8 cellular contexts compared by ENCODE assay signal in the genomic region with DNA sequence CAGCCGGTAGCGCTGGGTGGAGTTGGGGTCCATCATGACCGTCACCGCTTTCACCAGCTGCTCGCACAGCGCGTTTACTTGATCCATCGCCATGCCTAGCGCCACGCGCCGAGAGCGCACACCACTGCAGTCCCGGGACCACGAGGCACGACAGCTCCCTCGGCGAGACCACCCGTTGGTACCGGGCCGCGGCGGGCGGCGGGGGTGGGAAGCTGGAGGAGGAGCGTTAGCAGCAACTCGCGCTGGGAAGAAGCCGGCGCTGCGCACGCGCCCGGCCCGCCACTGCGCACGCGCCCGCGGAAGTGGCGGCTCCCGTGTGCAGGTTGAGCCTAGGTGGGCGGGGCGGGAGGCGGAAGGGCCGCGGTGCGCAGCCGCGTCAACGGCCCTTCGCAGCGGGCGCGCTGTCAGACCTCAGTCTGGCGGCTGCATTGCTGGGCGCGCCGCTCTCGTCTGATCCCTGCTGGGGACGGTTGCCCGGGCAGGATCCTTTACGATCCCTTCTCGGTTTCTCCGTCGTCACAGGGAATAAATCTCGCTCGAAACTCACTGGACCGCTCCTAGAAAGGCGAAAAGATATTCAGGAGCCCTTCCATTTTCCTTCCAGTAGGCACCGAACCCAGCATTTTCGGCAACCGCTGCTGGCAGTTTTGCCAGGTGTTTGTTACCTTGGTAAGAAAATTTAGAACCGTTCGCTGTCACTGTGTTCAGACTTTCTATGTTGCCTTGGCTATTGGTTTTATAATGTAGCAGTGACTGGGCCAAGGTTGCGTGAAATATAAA. TPM values are rescaled to one million over a fixed set of nuclear protein-coding genes. Genes with fewer than 3 reads are reported as not detected.
DNase-seq lines count a peak whose midpoint lies in the region; ATAC-seq lines count a peak whose summit lies in the region.

A gene (plus strand): TSS at position 414 of the 780 bp plus-strand sequence. CDS start 6,135 bp downstream, outside the sequence.
A gene (minus strand): TSS at position 267 of the 780 bp plus-strand sequence. CDS start 174 bp downstream, at position 93.

- DNase-seq in C1 segment of cervical spinal cord (lab: John Stamatoyannopoulos, UW), result peak; percentile 44 to 92 (median 78)
- DNase-seq in NCI-H748 (lab: John Stamatoyannopoulos, UW; ENCODE audit: unreplicated experiment), result peak; percentile 96
- DNase-seq in activated CD4-positive, alpha-beta T cell treated with anti-CD3 and anti-CD28 coated beads, Interleukin-2, amount 50 U/mL, for 1 hour, result peak; percentile 89
- DNase-seq in dedifferentiated amniotic fluid mesenchymal stem cell (ENCODE audit: extremely low spot score), result peak; percentile 86
- DNase-seq in left lobe of liver (ENCODE audit: low spot score), result peak; percentile 95
- peak; percentile 93 for DNase-seq in stimulated activated CD4-positive, alpha-beta T cell treated with anti-CD3 and anti-CD28 coated beads, Interleukin-2, amount 100 ng/mL, for 24 hours

- ATAC-seq in GM19372 (IDR thresholded peaks at IDR 0.05; ENCODE audit: low read depth, unreplicated experiment) (peak; percentile 93), HG03521 (IDR thresholded peaks at IDR 0.05; ENCODE audit: unreplicated experiment) (peak; percentile 81), left lobe of liver (peak; percentile 98)

RNA-seq across cellular contexts. Expression of the first gene that starts in this region (rescaled TPM):
- 7.2 TPM for total RNA-seq in left lobe of liver

RNA-seq across cellular contexts. Expression of the second gene that starts in this region (rescaled TPM):
- 14.6 TPM for total RNA-seq in left lobe of liver

Comparison
In these comparisons a context has a peak if more than half of its experiments do, and no peak if none do; other contexts are left out.
1. Peak in every context shown above with its lines: DNase-seq and ATAC-seq.